12 cellular contexts compared by ENCODE assay signal in the genomic region with DNA sequence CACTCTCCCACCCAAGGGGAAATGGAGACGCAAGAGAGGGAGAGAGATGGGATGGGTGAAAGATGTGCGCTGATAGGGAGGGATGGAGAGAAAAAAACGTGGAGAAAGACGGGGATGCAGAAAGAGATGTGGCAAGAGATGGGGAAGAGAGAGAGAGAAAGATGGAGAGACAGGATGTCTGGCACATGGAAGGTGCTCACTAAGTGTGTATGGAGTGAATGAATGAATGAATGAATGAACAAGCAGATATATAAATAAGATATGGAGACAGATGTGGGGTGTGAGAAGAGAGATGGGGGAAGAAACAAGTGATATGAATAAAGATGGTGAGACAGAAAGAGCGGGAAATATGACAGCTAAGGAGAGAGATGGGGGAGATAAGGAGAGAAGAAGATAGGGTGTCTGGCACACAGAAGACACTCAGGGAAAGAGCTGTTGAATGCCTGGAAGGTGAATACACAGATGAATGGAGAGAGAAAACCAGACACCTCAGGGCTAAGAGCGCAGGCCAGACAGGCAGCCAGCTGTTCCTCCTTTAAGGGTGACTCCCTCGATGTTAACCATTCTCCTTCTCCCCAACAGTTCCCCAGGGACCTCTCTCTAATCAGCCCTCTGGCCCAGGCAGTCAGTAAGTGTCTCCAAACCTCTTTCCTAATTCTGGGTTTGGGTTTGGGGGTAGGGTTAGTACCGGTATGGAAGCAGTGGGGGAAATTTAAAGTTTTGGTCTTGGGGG. TPM values are rescaled to one million over a fixed set of nuclear protein-coding genes. Genes with fewer than 3 reads are reported as not detected.
A peak's percentile ranks its signal among the peaks of the same experiment; 100 is the strongest.
DNase-seq lines count a peak whose midpoint lies in the region; ATAC-seq and TF ChIP-seq lines count a peak whose summit lies in the region.
"Had no signal": no experiment of that assay in that cellular context is flagged by ENCODE, and none has a peak within 500 bp of the region (broad histone marks: within the 10 kb centered on the region; RNA-seq: fewer than 3 reads in every experiment).

No MANE protein-coding gene starts in this region.

- peaks cover 3% of the 10 kb centered on the region; the same call in 1 of the 2 replicates for H3F3A ChIP-seq in DOHH2 (ENCODE audit: control insufficient read depth, insufficient read depth)

- peak; percentile 82 for DNase-seq in Karpas-422
- no peak for DNase-seq in chondrocyte (ENCODE audit: low spot score)
- DNase-seq in COLO829 (ENCODE audit: low spot score): no peak
- DNase-seq in mucosa of gallbladder (ENCODE audit: low spot score): no peak
- no peak for DNase-seq in stimulated activated CD4-positive, alpha-beta T cell treated with anti-CD3 and anti-CD28 coated beads, Interleukin-2, amount 100 ng/mL, for 24 hours
- DNase-seq: GDM1, NCI-H345, T1000 had no signal

- peaks cover 85% of the 10 kb centered on the region for H3K27me3 ChIP-seq in DOHH2 (ENCODE audit: control insufficient read depth, low read length)
- H3K27me3 ChIP-seq in Karpas-422 (ENCODE audit: low read length): no peaks in the 10 kb centered on the region
- no peaks in the 10 kb centered on the region for H3K27me3 ChIP-seq in parathyroid adenoma (ENCODE audit: control insufficient read depth, insufficient read depth, low read length)
- H3K27me3 ChIP-seq: adrenal gland had no signal

- H3K4me1 ChIP-seq in DOHH2 (ENCODE audit: control insufficient read depth, low read length): peaks cover 61% of the 10 kb centered on the region
- H3K4me1 ChIP-seq in Karpas-422 (ENCODE audit: low read length): peaks cover 85% of the 10 kb centered on the region
- H3K4me1 ChIP-seq in parathyroid adenoma: no peaks in the 10 kb centered on the region

- peaks cover 8% of the 10 kb centered on the region for H3K4me1 Mint-ChIP-seq in chondrocyte (ENCODE audit: low read depth)

- no peak overlapping the region for H3K27ac ChIP-seq in DOHH2 (ENCODE audit: low read depth, low read length)
- peak overlapping the region; percentile 95 for H3K27ac ChIP-seq in Karpas-422 (ENCODE audit: low read length)
- no peak overlapping the region for H3K27ac ChIP-seq in parathyroid adenoma

- no peak overlapping the region for H3K4me3 Mint-ChIP-seq in chondrocyte (ENCODE audit: unreplicated experiment)

- H3K36me3 Mint-ChIP-seq in chondrocyte (ENCODE audit: low read depth): no peaks in the 10 kb centered on the region

- H3K9me2 ChIP-seq in DOHH2 (replicated peaks; ENCODE audit: control insufficient read depth, low read length): no peaks in the 10 kb centered on the region
- no peaks in the 10 kb centered on the region for H3K9me2 ChIP-seq in Karpas-422 (replicated peaks; ENCODE audit: insufficient read depth, low read length)

- H3K27me3 Mint-ChIP-seq in chondrocyte (ENCODE audit: low read depth): no peaks in the 10 kb centered on the region

- H3K79me2 ChIP-seq in DOHH2 (ENCODE audit: control insufficient read depth, low read length) (no peaks in the 10 kb centered on the region), Karpas-422 (ENCODE audit: low read length) (peaks cover 47% of the 10 kb centered on the region), parathyroid adenoma (no peaks in the 10 kb centered on the region)

- no peak for ATAC-seq in GM21737 (IDR thresholded peaks at IDR 0.05; ENCODE audit: unreplicated experiment)

- H3K4me2 ChIP-seq in DOHH2 (ENCODE audit: low read length) (peak overlapping the region; percentile 21), Karpas-422 (ENCODE audit: low read depth, low read length, poor library complexity, severe bottlenecking) (peak overlapping the region; percentile 84), parathyroid adenoma (ENCODE audit: low read length) (no peak overlapping the region)

- H3K36me3 ChIP-seq in DOHH2 (ENCODE audit: control insufficient read depth, low read length) (no peaks in the 10 kb centered on the region), Karpas-422 (ENCODE audit: insufficient read depth, low read length) (peaks cover 23% of the 10 kb centered on the region), parathyroid adenoma (ENCODE audit: control insufficient read depth, insufficient read depth, low read length) (no peaks in the 10 kb centered on the region)
- H3K36me3 ChIP-seq: adrenal gland had no signal

- no peaks in the 10 kb centered on the region for H3K9me3 Mint-ChIP-seq in chondrocyte (ENCODE audit: low read depth)

- H2AFZ ChIP-seq in Karpas-422 (ENCODE audit: low read length) (no peak overlapping the region), parathyroid adenoma (no peak overlapping the region)

- H3K9ac ChIP-seq in Karpas-422 (ENCODE audit: low read length) (peak overlapping the region; percentile 99), parathyroid adenoma (no peak overlapping the region)

- H4K20me1 ChIP-seq in DOHH2 (ENCODE audit: control insufficient read depth, insufficient read depth, low read depth, low read length) (no peaks in the 10 kb centered on the region), Karpas-422 (ENCODE audit: insufficient read depth, low read depth, low read length) (peaks cover 20% of the 10 kb centered on the region; the same call in 1 of the 2 replicates)

- H3K4me3 ChIP-seq in DOHH2 (ENCODE audit: low read length) (peak overlapping the region; percentile 35), Karpas-422 (ENCODE audit: low read length) (peak overlapping the region; percentile 98), parathyroid adenoma (ENCODE audit: low read depth, low read length) (peak overlapping the region; percentile 37)

- TF ChIP-seq CTCF in DOHH2 (IDR thresholded peaks at IDR 0.05; ENCODE audit: low read depth, low read length, poor library complexity, severe bottlenecking) (no peak), chondrocyte (IDR thresholded peaks at IDR 0.05) (no peak), parathyroid adenoma (IDR thresholded peaks at IDR 0.05) (no peak)

- peak overlapping the region; percentile 3 for H3K27ac Mint-ChIP-seq in chondrocyte (ENCODE audit: unreplicated experiment)

- H3K9me3 ChIP-seq in DOHH2 (ENCODE audit: control insufficient read depth, insufficient read depth, low read length) (no peaks in the 10 kb centered on the region), Karpas-422 (ENCODE audit: low read length) (no peaks in the 10 kb centered on the region), parathyroid adenoma (ENCODE audit: control insufficient read depth, low read length) (no peaks in the 10 kb centered on the region)
- H3K9me3 ChIP-seq: adrenal gland had no signal

RNA-seq across cellular contexts. Expression of gene TNF, which starts 0.8 kb away (rescaled TPM):
- total RNA-seq in Karpas-422 (2014; rRNA removed; shearing (Covaris generic); ENCODE audit: low replicate concordance): 223 and 233 TPM in 2 replicates
- not detected in 3 replicates for total RNA-seq in chondrocyte
- 6.6 TPM for total RNA-seq in mucosa of gallbladder

RNA-seq across cellular contexts. Expression of gene LTA, which starts 4.0 kb away (rescaled TPM):
- 71.1 and 128 TPM in 2 replicates for total RNA-seq in Karpas-422 (2014; rRNA removed; shearing (Covaris generic); ENCODE audit: low replicate concordance)
- total RNA-seq in chondrocyte: not detected in 3 replicates
- 1.9 TPM for total RNA-seq in mucosa of gallbladder

RNA-seq across cellular contexts. Expression of gene LTB, which starts 6.1 kb away (rescaled TPM):
- total RNA-seq in Karpas-422 (2014; rRNA removed; shearing (Covaris generic); ENCODE audit: low replicate concordance): 74.1 and 241 TPM in 2 replicates
- not detected in 3 replicates for total RNA-seq in chondrocyte
- total RNA-seq in mucosa of gallbladder: 4.9 TPM

RNA-seq across cellular contexts. Expression of gene LST1, which starts 10.0 kb away (rescaled TPM):
- total RNA-seq in Karpas-422 (2014; rRNA removed; shearing (Covaris generic); ENCODE audit: low replicate concordance): 5.1 and 6.6 TPM in 2 replicates
- total RNA-seq in chondrocyte: not detected in 3 replicates
- total RNA-seq in mucosa of gallbladder: 18.4 TPM

RNA-seq across cellular contexts. Expression of gene NCR3, which starts 16.7 kb away (rescaled TPM):
- total RNA-seq in Karpas-422 (2014; rRNA removed; shearing (Covaris generic); ENCODE audit: low replicate concordance): not detected in 2 replicates
- total RNA-seq in chondrocyte: not detected in 3 replicates
- not detected for total RNA-seq in mucosa of gallbladder

Comparison
In these comparisons a context has a peak if more than half of its experiments do, and no peak if none do; other contexts are left out.
1. H3K4me3 ChIP-seq: peak in every context shown above with its lines; median percentile 98 in Karpas-422; 37 in parathyroid adenoma; 35 in DOHH2.
2. RNA of gene TNF, which starts 0.8 kb away (total RNA-seq): 223 to 233 TPM in Karpas-422; 6.6 TPM in mucosa of gallbladder (single experiment) and not detected in chondrocyte; every median in the first group is over 10 times any median in the second.
3. RNA of gene LTA, which starts 4.0 kb away (total RNA-seq): 71.1 to 128 TPM in Karpas-422; 1.9 TPM in mucosa of gallbladder (single experiment) and not detected in chondrocyte; every median in the first group is over 10 times any median in the second.
4. RNA of gene LTB, which starts 6.1 kb away (total RNA-seq): 74.1 to 241 TPM in Karpas-422; 4.9 TPM in mucosa of gallbladder (single experiment) and not detected in chondrocyte; every median in the first group is over 10 times any median in the second.